8 cellular contexts compared by ENCODE assay signal in genomic region chr12:6323340-6323994, GRCh38. TPM values are rescaled to one million over a fixed set of nuclear protein-coding genes. Genes with fewer than 3 reads are reported as not detected.
DNase-seq lines count a peak whose midpoint lies in the region; ATAC-seq lines count a peak whose summit lies in the region.

No MANE protein-coding gene starts in this region.

- peak overlapping the region; percentile 87 for H3K9ac ChIP-seq in NT2/D1 (ENCODE audit: insufficient read length, low read depth)

- peak overlapping the region; percentile 88 for H3K27ac ChIP-seq in ACC112 (ENCODE audit: low read depth, low read length)

- ATAC-seq in HG03108 (IDR thresholded peaks at IDR 0.05; ENCODE audit: unreplicated experiment) = peak; percentile 45
- ATAC-seq in activated naive CD4-positive, alpha-beta T cell treated with anti-CD3 and anti-CD28 coated beads, Interleukin-2, amount 50 U/mL, for 72 hours = peak; percentile 63 to 71
- ATAC-seq in GM18519 (IDR thresholded peaks at IDR 0.05; ENCODE audit: low FRiP score, unreplicated experiment) = no peak

- H3K27ac Mint-ChIP-seq in activated naive CD4-positive, alpha-beta T cell treated with anti-CD3 and anti-CD28 coated beads, Interleukin-2, amount 50 U/mL, for 72 hours = peak overlapping the region; percentile 84 to 97

- peaks cover 50% of the 10 kb centered on the region for H3K4me1 ChIP-seq in ACC112 (ENCODE audit: control insufficient read depth, insufficient read depth, low read length, unreplicated experiment)
- peaks cover 53% of the 10 kb centered on the region for H3K4me1 ChIP-seq in NT2/D1 (ENCODE audit: insufficient read depth, insufficient read length)

- H3K9me3 ChIP-seq in NT2/D1 (ENCODE audit: insufficient read depth, low read length) = no peaks in the 10 kb centered on the region

- DNase-seq in NT2/D1 (ENCODE audit: low read depth, low spot score) = peak; percentile 100
- DNase-seq in activated naive CD4-positive, alpha-beta T cell treated with anti-CD3 and anti-CD28 coated beads, Interleukin-2, amount 50 U/mL, for 72 hours (ENCODE audit: low spot score in 2 of 2) = no peak
- DNase-seq in germinal center (ENCODE audit: low spot score) = peak; percentile 41
- DNase-seq in non-pigmented ciliary epithelial cell (ENCODE audit: low read depth) = peak; percentile 88

- no peaks in the 10 kb centered on the region for H3K79me2 ChIP-seq in ACC112 (ENCODE audit: control insufficient read depth, insufficient read depth, low read length, unreplicated experiment)

- peaks cover 13% of the 10 kb centered on the region for H3K36me3 ChIP-seq in ACC112 (ENCODE audit: insufficient read depth, low read length)
- H3K36me3 ChIP-seq in NT2/D1 (ENCODE audit: insufficient read depth, insufficient read length, low read length) = peaks cover 51% of the 10 kb centered on the region

- H2AFZ ChIP-seq in ACC112 (ENCODE audit: low read length, unreplicated experiment) = no peak overlapping the region

- no peaks in the 10 kb centered on the region for H3K9me3 Mint-ChIP-seq in activated naive CD4-positive, alpha-beta T cell treated with anti-CD3 and anti-CD28 coated beads, Interleukin-2, amount 50 U/mL, for 72 hours

- no peaks in the 10 kb centered on the region for H3K36me3 Mint-ChIP-seq in activated naive CD4-positive, alpha-beta T cell treated with anti-CD3 and anti-CD28 coated beads, Interleukin-2, amount 50 U/mL, for 72 hours

- H3K27me3 ChIP-seq in ACC112 (ENCODE audit: insufficient read depth, low read length) = no peaks in the 10 kb centered on the region
- H3K27me3 ChIP-seq in NT2/D1 (ENCODE audit: insufficient read depth, insufficient read length) = no peaks in the 10 kb centered on the region

- H3K4me3 ChIP-seq in ACC112 (ENCODE audit: low read depth, low read length) = peak overlapping the region; percentile 3; the same call in 1 of the 2 replicates
- H3K4me3 ChIP-seq in GM08714 (ENCODE audit: low read length) = peak overlapping the region; percentile 4; the same call in 1 of the 2 replicates
- peak overlapping the region; percentile 16 for H3K4me3 ChIP-seq in NT2/D1 (ENCODE audit: insufficient read length, low read depth)

RNA-seq across cellular contexts. Expression of gene PLEKHG6, which starts 13.0 kb away (rescaled TPM):
- not detected for total RNA-seq in activated naive CD4-positive, alpha-beta T cell treated with anti-CD3 and anti-CD28 coated beads, Interleukin-2, amount 50 U/mL, for 72 hours

RNA-seq across cellular contexts. Expression of gene TNFRSF1A, which starts 18.4 kb away (rescaled TPM):
- 10 to 100 TPM; 49.3 to 62.6 TPM for total RNA-seq in activated naive CD4-positive, alpha-beta T cell treated with anti-CD3 and anti-CD28 coated beads, Interleukin-2, amount 50 U/mL, for 72 hours

RNA-seq across cellular contexts. Expression of gene SCNN1A, which starts 51.9 kb away (rescaled TPM):
- total RNA-seq in activated naive CD4-positive, alpha-beta T cell treated with anti-CD3 and anti-CD28 coated beads, Interleukin-2, amount 50 U/mL, for 72 hours = 1 to 10 TPM; 1.1 to 2.8 TPM

Comparison
In these comparisons a context has a peak if more than half of its experiments do, and no peak if none do; other contexts are left out.
1. DNase-seq: peak in NT2/D1 (single experiment), germinal center (single experiment) and non-pigmented ciliary epithelial cell (single experiment); none in activated naive CD4-positive, alpha-beta T cell treated with anti-CD3 and anti-CD28 coated beads, Interleukin-2, amount 50 U/mL, for 72 hours (0 of 2).
2. Peak in every context shown above with its lines, with median percentiles within 50 percentile points of each other: H3K4me3 ChIP-seq.